In the genomic region with DNA sequence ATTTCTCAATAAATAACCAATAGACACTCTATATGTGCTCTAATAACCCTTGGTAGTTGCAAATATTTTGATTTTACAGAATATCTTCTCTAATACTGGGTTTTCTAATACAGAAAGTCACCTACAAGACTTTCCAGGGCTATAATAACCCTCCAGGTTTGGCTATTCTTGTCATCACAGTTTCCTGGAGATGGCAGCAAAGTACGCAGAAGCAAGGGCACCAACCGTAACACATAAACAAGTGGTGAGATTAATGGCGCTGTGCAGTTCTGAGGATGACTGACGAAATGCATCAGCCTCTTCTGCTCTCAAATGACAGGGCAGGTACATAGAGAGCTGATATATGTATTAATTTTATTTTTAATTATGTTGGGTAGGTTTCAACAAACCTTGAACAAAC, we compare ENCODE assay signal across 9 cellular contexts.
DNase-seq lines count a peak whose midpoint lies in the region; ATAC-seq and TF ChIP-seq lines count a peak whose summit lies in the region.
"Had no signal": no experiment of that assay in that cellular context is flagged by ENCODE, and none has a peak within 500 bp of the region (broad histone marks: within the 10 kb centered on the region; RNA-seq: fewer than 3 reads in every experiment).

No MANE protein-coding gene starts in this region.

- no peak overlapping the region for H3K27ac Mint-ChIP-seq in type B pancreatic cell

- H3K36me3 Mint-ChIP-seq in type B pancreatic cell = no peaks in the 10 kb centered on the region

- H3K9me3 ChIP-seq in gastroesophageal sphincter = no peaks in the 10 kb centered on the region

- H3K4me3 Mint-ChIP-seq in type B pancreatic cell = no peak overlapping the region

- H3K4me3 ChIP-seq in gastroesophageal sphincter = no peak overlapping the region

- H3K27me3 ChIP-seq in gastroesophageal sphincter = no peaks in the 10 kb centered on the region

- ATAC-seq in Right ventricle myocardium superior (ENCODE audit: poor library complexity) (peak; percentile 80), HG02588 (IDR thresholded peaks at IDR 0.05; ENCODE audit: unreplicated experiment) (no peak), gastroesophageal sphincter (no peak)

- H3K27me3 Mint-ChIP-seq in type B pancreatic cell = no peaks in the 10 kb centered on the region

- WGBS in gastroesophageal sphincter (ENCODE audit: low coverage in 1 of 2), 2 donors = 13 to 49% methylated on average over 4 of the region's 4 CpGs

- H3K36me3 ChIP-seq in gastroesophageal sphincter = no peaks in the 10 kb centered on the region

- DNase-seq in NCI-H2196 (lab: John Stamatoyannopoulos, UW; ENCODE audit: unreplicated experiment) (peak; percentile 2), NCI-H2196 treated with DMSO at 0.1 percent for 48 hours (lab: John Stamatoyannopoulos, UW; ENCODE audit: unreplicated experiment) (no peak), OCI-M1 (lab: John Stamatoyannopoulos, UW) (peak; percentile 67), Right ventricle myocardium superior (no peak), type B pancreatic cell (ENCODE audit: extremely low spot score, unreplicated experiment) (no peak)
- no peak for DNase-seq in activated naive CD4-positive, alpha-beta T cell treated with Interleukin-2 at 50 U/mL for 16 hours
- DNase-seq: AML-193 had no signal

- TF ChIP-seq POLR2A in gastroesophageal sphincter (IDR thresholded peaks at IDR 0.05) = no peak

- H3K4me1 Mint-ChIP-seq in type B pancreatic cell (ENCODE audit: unreplicated experiment) = peaks cover 9% of the 10 kb centered on the region

- TF ChIP-seq CTCF in type B pancreatic cell (conservative IDR thresholded peaks at IDR 0.05) = peak; percentile 49
- peak in 1 of 4 experiments; percentile 26 for TF ChIP-seq CTCF in gastroesophageal sphincter (IDR thresholded peaks at IDR 0.05)

- no peak for TF ChIP-seq EP300 in gastroesophageal sphincter (IDR thresholded peaks at IDR 0.05)

- H3K9me3 Mint-ChIP-seq in type B pancreatic cell = no peaks in the 10 kb centered on the region

- no peak overlapping the region for H3K27ac ChIP-seq in gastroesophageal sphincter

- intact Hi-C loops in Right ventricle myocardium superior (cut with DNase I) = no loop called here

- no peaks in the 10 kb centered on the region for H3K4me1 ChIP-seq in gastroesophageal sphincter

Comparison
In these comparisons a context has a peak if more than half of its experiments do, and no peak if none do; other contexts are left out.
1. DNase-seq: peak in NCI-H2196 (single experiment) and OCI-M1 (single experiment); none in NCI-H2196 treated with DMSO at 0.1 percent for 48 hours (single experiment), Right ventricle myocardium superior (single experiment), type B pancreatic cell (single experiment) and activated naive CD4-positive, alpha-beta T cell treated with Interleukin-2 at 50 U/mL for 16 hours (single experiment).